24 cellular contexts compared by ENCODE assay signal in the genomic region with DNA sequence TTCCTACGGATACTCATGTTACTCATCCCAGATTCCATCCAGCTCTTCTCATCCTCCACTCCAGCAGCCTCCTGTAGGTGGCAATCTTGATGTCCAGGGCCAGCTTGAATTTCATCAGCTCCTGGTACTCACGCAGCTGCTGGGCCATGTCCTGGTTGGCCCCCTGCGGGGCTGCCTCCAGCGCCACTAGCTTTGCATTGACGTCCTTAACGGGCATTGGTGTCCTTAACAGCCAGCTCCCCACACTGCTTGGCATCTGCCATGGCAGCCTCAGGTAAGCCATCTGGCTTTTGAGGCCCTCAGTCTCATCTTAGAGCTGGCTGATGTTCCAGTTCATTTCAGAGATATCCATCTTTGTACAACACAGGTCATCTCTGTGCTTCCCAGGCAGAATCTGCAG.
"Had no signal": no experiment of that assay in that cellular context is flagged by ENCODE, and none has a peak within 500 bp of the region (broad histone marks: within the 10 kb centered on the region; RNA-seq: fewer than 3 reads in every experiment).

No MANE protein-coding gene starts in this region.

- H3K27ac Mint-ChIP-seq: dendritic cell treated with granulocyte-macrophage colony-stimulating factor and Interleukin-4, amounts not matched to agents 40 ng/mL and 50 ng/mL, for 4 days; nephron; neural progenitor cell; stimulated activated memory B cell treated with anti-CD40 and anti-IgM and Interleukin-4, amounts not matched to agents 10 μg/mL and 1 μg/mL and 100 μg/mL, for 72 hours had no signal

- H3K4me3 ChIP-seq: colonic mucosa, esophagus muscularis mucosa, gastroesophageal sphincter, heart right ventricle, lower lobe of right lung, neural progenitor cell, psoas muscle, skin epidermis, spleen, testis, tibial artery, upper lobe of left lung had no signal

- H3K36me3 ChIP-seq: colonic mucosa, esophagus muscularis mucosa, gastroesophageal sphincter, heart right ventricle, lower lobe of right lung, neural progenitor cell, spleen, tibial artery, upper lobe of left lung had no signal

- H3K36me3 Mint-ChIP-seq: neural progenitor cell; stimulated activated memory B cell treated with anti-CD40 and anti-IgM and Interleukin-4, amounts not matched to agents 10 μg/mL and 1 μg/mL and 100 μg/mL, for 72 hours had no signal

- H3K4me3 Mint-ChIP-seq: dendritic cell treated with granulocyte-macrophage colony-stimulating factor and Interleukin-4, amounts not matched to agents 40 ng/mL and 50 ng/mL, for 4 days; nephron; neural progenitor cell; stimulated activated memory B cell treated with anti-CD40 and anti-IgM and Interleukin-4, amounts not matched to agents 10 μg/mL and 1 μg/mL and 100 μg/mL, for 72 hours had no signal

- ATAC-seq: foreskin keratinocyte; gastroesophageal sphincter; heart right ventricle; left ventricle myocardium superior; lower lobe of right lung; psoas muscle; right cardiac atrium; stimulated activated memory B cell treated with anti-CD40 and anti-IgM and Interleukin-4, amounts not matched to agents 10 μg/mL and 1 μg/mL and 100 μg/mL, for 72 hours; stimulated activated naive CD8-positive, alpha-beta T cell treated with anti-CD3 and anti-CD28 coated beads, Interleukin-15, Interleukin-2, amounts not matched to agents 100 U/mL and 50 U/mL, for 24 hours had no signal

- H3K9ac ChIP-seq: neural progenitor cell had no signal

- H3K27me3 ChIP-seq: colonic mucosa, esophagus muscularis mucosa, foreskin keratinocyte, gastroesophageal sphincter, heart right ventricle, neural progenitor cell, spleen, testis, tibial artery, upper lobe of left lung had no signal

- H3K4me1 ChIP-seq: colonic mucosa, esophagus muscularis mucosa, foreskin keratinocyte, gastroesophageal sphincter, heart right ventricle, lower lobe of right lung, neural progenitor cell, psoas muscle, spleen, testis, tibial artery, upper lobe of left lung had no signal

- DNase-seq: colonic mucosa; effector CD8-positive, alpha-beta T cell; foreskin keratinocyte; glutamatergic neuron; heart right ventricle; hippocampal formation; left ventricle myocardium superior; lower lobe of right lung; psoas muscle; right cardiac atrium; stimulated activated CD4-positive, alpha-beta T cell treated with anti-CD3 and anti-CD28 coated beads, Interleukin-4, amount 100 ng/mL, for 4 hours; stimulated activated naive CD8-positive, alpha-beta T cell treated with anti-CD3 and anti-CD28 coated beads, Interleukin-15, Interleukin-2, amounts not matched to agents 100 U/mL and 50 U/mL, for 24 hours; substantia nigra; testis; tibial artery had no signal

- H3K9me3 ChIP-seq: colonic mucosa, esophagus muscularis mucosa, gastroesophageal sphincter, heart right ventricle, lower lobe of right lung, psoas muscle, spleen, testis, tibial artery, upper lobe of left lung had no signal

- H3K27ac ChIP-seq: colonic mucosa, esophagus muscularis mucosa, foreskin keratinocyte, gastroesophageal sphincter, heart right ventricle, lower lobe of right lung, neural progenitor cell, psoas muscle, skin epidermis, spleen, testis, tibial artery, upper lobe of left lung had no signal

- H3K9me3 Mint-ChIP-seq: dendritic cell treated with granulocyte-macrophage colony-stimulating factor and Interleukin-4, amounts not matched to agents 40 ng/mL and 50 ng/mL, for 4 days; nephron; neural progenitor cell; stimulated activated memory B cell treated with anti-CD40 and anti-IgM and Interleukin-4, amounts not matched to agents 10 μg/mL and 1 μg/mL and 100 μg/mL, for 72 hours had no signal

- H3K4me1 Mint-ChIP-seq: nephron; neural progenitor cell; stimulated activated memory B cell treated with anti-CD40 and anti-IgM and Interleukin-4, amounts not matched to agents 10 μg/mL and 1 μg/mL and 100 μg/mL, for 72 hours had no signal

- H3K4me2 ChIP-seq: neural progenitor cell had no signal

- H3K27me3 Mint-ChIP-seq: dendritic cell treated with granulocyte-macrophage colony-stimulating factor and Interleukin-4, amounts not matched to agents 40 ng/mL and 50 ng/mL, for 4 days; stimulated activated memory B cell treated with anti-CD40 and anti-IgM and Interleukin-4, amounts not matched to agents 10 μg/mL and 1 μg/mL and 100 μg/mL, for 72 hours had no signal
